27 cellular contexts compared by ENCODE assay signal in the genomic region with DNA sequence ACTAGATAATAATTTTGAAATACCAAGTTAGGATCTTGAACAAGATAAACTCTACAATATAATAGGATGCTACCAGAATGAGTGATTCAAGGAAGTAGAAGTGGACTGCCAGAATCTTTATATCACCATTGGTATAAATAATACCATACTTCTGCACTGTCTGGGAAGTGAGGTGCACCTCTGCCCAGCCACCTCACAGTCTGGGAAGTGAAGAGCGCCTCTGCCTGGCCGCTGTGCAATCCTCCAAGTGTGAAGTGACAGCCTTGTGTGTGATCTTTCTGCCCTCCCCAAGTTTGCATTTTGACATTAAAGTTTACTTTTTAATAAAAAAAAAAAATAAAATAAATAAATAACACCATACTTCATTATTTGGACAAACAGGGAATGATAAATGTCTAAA.
DNase-seq lines count a peak whose midpoint lies in the region; ATAC-seq and TF ChIP-seq lines count a peak whose summit lies in the region.
"Had no signal": no experiment of that assay in that cellular context is flagged by ENCODE, and none has a peak within 500 bp of the region (broad histone marks: within the 10 kb centered on the region; RNA-seq: fewer than 3 reads in every experiment).

No MANE protein-coding gene starts in this region.

- no peak for ATAC-seq in stimulated activated naive CD8-positive, alpha-beta T cell treated with anti-CD3 and anti-CD28 coated beads, Interleukin-15, amount 100 ng/mL, for 72 hours
- ATAC-seq in RWPE2 (ENCODE audit: low read depth) (no peak), HG03280 (IDR thresholded peaks at IDR 0.05; ENCODE audit: unreplicated experiment) (no peak), HG03354 (IDR thresholded peaks at IDR 0.05; ENCODE audit: poor library complexity, severe bottlenecking, unreplicated experiment) (no peak)
- ATAC-seq: activated naive CD8-positive, alpha-beta T cell treated with anti-CD3 and anti-CD28 coated beads, Interleukin-2, amount 50 U/mL, for 24 hours; left lobe of liver; stimulated activated memory B cell treated with anti-CD40 and anti-IgM and Interleukin-4, amounts not matched to agents 10 μg/mL and 1 μg/mL and 100 μg/mL, for 72 hours had no signal

- H3K27me3 Mint-ChIP-seq in stimulated activated naive CD8-positive, alpha-beta T cell treated with anti-CD3 and anti-CD28 coated beads, Interleukin-15, Interleukin-2, amounts not matched to agents 100 ng/mL and 50 ng/mL, for 24 hours = no peaks in the 10 kb centered on the region
- H3K27me3 Mint-ChIP-seq in stimulated activated naive CD8-positive, alpha-beta T cell treated with anti-CD3 and anti-CD28 coated beads, Interleukin-15, amount 100 ng/mL, for 72 hours = no peaks in the 10 kb centered on the region
- H3K27me3 Mint-ChIP-seq: activated naive CD8-positive, alpha-beta T cell treated with anti-CD3 and anti-CD28 coated beads, Interleukin-2, amount 50 U/mL, for 24 hours; activated T-cell treated with anti-CD3 and anti-CD28 coated beads, Interleukin-2, amount 50 U/mL, for 24 hours; CD8-positive, alpha-beta memory T cell; memory B cell; stimulated activated memory B cell treated with anti-CD40 and anti-IgM and Interleukin-4, amounts not matched to agents 10 μg/mL and 1 μg/mL and 100 μg/mL, for 72 hours; type B pancreatic cell had no signal

- no peaks in the 10 kb centered on the region for H3K27me3 ChIP-seq in RWPE2 (ENCODE audit: insufficient read depth, poor library complexity, severe bottlenecking)
- H3K27me3 ChIP-seq: SJCRH30 had no signal

- H3K27ac ChIP-seq in RWPE2 (ENCODE audit: poor library complexity, severe bottlenecking) = no peak overlapping the region
- H3K27ac ChIP-seq: coronary artery, SJCRH30, VCaP had no signal

- peaks cover 63% of the 10 kb centered on the region for H3K36me3 ChIP-seq in RWPE2 (ENCODE audit: low read depth)

- peaks cover 12% of the 10 kb centered on the region for H3K4me1 ChIP-seq in RWPE2 (ENCODE audit: insufficient read depth, poor library complexity, severe bottlenecking)
- H3K4me1 ChIP-seq: SJCRH30 had no signal

- peaks cover 7% of the 10 kb centered on the region for H3K4me1 Mint-ChIP-seq in stimulated activated naive CD8-positive, alpha-beta T cell treated with anti-CD3 and anti-CD28 coated beads, Interleukin-15, Interleukin-2, amounts not matched to agents 100 ng/mL and 50 ng/mL, for 24 hours (ENCODE audit: low read depth)
- peaks cover 8% of the 10 kb centered on the region for H3K4me1 Mint-ChIP-seq in stimulated activated naive CD8-positive, alpha-beta T cell treated with anti-CD3 and anti-CD28 coated beads, Interleukin-15, amount 100 ng/mL, for 72 hours
- H3K4me1 Mint-ChIP-seq: stimulated activated memory B cell treated with anti-CD40 and anti-IgM and Interleukin-4, amounts not matched to agents 10 μg/mL and 1 μg/mL and 100 μg/mL, for 72 hours had no signal

- H3K4me3 ChIP-seq in RWPE2 (ENCODE audit: severe bottlenecking) (no peak overlapping the region), retinal pigment epithelial cell (ENCODE audit: low read length) (no peak overlapping the region)
- H3K4me3 ChIP-seq: coronary artery, HAP-1, SJCRH30 had no signal

- no peaks in the 10 kb centered on the region for H3K9me3 ChIP-seq in RWPE2 (ENCODE audit: severe bottlenecking)
- H3K9me3 ChIP-seq: HAP-1, SJCRH30 had no signal

- peaks cover 23% of the 10 kb centered on the region for H3K36me3 Mint-ChIP-seq in stimulated activated naive CD8-positive, alpha-beta T cell treated with anti-CD3 and anti-CD28 coated beads, Interleukin-15, Interleukin-2, amounts not matched to agents 100 ng/mL and 50 ng/mL, for 24 hours (ENCODE audit: low read depth)

- H3K4me3 Mint-ChIP-seq in stimulated activated naive CD8-positive, alpha-beta T cell treated with anti-CD3 and anti-CD28 coated beads, Interleukin-15, Interleukin-2, amounts not matched to agents 100 ng/mL and 50 ng/mL, for 24 hours = no peak overlapping the region
- no peak overlapping the region for H3K4me3 Mint-ChIP-seq in stimulated activated naive CD8-positive, alpha-beta T cell treated with anti-CD3 and anti-CD28 coated beads, Interleukin-15, amount 100 ng/mL, for 72 hours
- H3K4me3 Mint-ChIP-seq: activated naive CD8-positive, alpha-beta T cell treated with anti-CD3 and anti-CD28 coated beads, Interleukin-2, amount 50 U/mL, for 24 hours; activated T-cell treated with anti-CD3 and anti-CD28 coated beads, Interleukin-2, amount 50 U/mL, for 24 hours; memory B cell; nephron; stimulated activated memory B cell treated with anti-CD40 and anti-IgM and Interleukin-4, amounts not matched to agents 10 μg/mL and 1 μg/mL and 100 μg/mL, for 72 hours; type B pancreatic cell had no signal

- peak overlapping the region; percentile 49 for H3K27ac Mint-ChIP-seq in stimulated activated naive CD8-positive, alpha-beta T cell treated with anti-CD3 and anti-CD28 coated beads, Interleukin-15, Interleukin-2, amounts not matched to agents 100 ng/mL and 50 ng/mL, for 24 hours
- peak overlapping the region in 1 of 2 donors; percentile 9 for H3K27ac Mint-ChIP-seq in stimulated activated naive CD8-positive, alpha-beta T cell treated with anti-CD3 and anti-CD28 coated beads, Interleukin-15, amount 100 ng/mL, for 72 hours
- H3K27ac Mint-ChIP-seq: activated naive CD8-positive, alpha-beta T cell treated with anti-CD3 and anti-CD28 coated beads, Interleukin-2, amount 50 U/mL, for 24 hours; memory B cell; nephron; stimulated activated memory B cell treated with anti-CD40 and anti-IgM and Interleukin-4, amounts not matched to agents 10 μg/mL and 1 μg/mL and 100 μg/mL, for 72 hours; type B pancreatic cell had no signal

- H3K9me3 Mint-ChIP-seq in stimulated activated naive CD8-positive, alpha-beta T cell treated with anti-CD3 and anti-CD28 coated beads, Interleukin-15, Interleukin-2, amounts not matched to agents 100 ng/mL and 50 ng/mL, for 24 hours = no peaks in the 10 kb centered on the region
- H3K9me3 Mint-ChIP-seq in stimulated activated naive CD8-positive, alpha-beta T cell treated with anti-CD3 and anti-CD28 coated beads, Interleukin-15, amount 100 ng/mL, for 72 hours = no peaks in the 10 kb centered on the region
- H3K9me3 Mint-ChIP-seq: activated naive CD8-positive, alpha-beta T cell treated with anti-CD3 and anti-CD28 coated beads, Interleukin-2, amount 50 U/mL, for 24 hours; activated T-cell treated with anti-CD3 and anti-CD28 coated beads, Interleukin-2, amount 50 U/mL, for 24 hours; CD8-positive, alpha-beta memory T cell; memory B cell; nephron; stimulated activated memory B cell treated with anti-CD40 and anti-IgM and Interleukin-4, amounts not matched to agents 10 μg/mL and 1 μg/mL and 100 μg/mL, for 72 hours; type B pancreatic cell had no signal

- DNase-seq in stimulated activated naive CD8-positive, alpha-beta T cell treated with anti-CD3 and anti-CD28 coated beads, Interleukin-15, amount 100 ng/mL, for 72 hours = no peak
- no peak for DNase-seq in RWPE2 (ENCODE audit: low spot score)
- no peak for DNase-seq in retinal pigment epithelial cell (ENCODE audit: low read depth)
- DNase-seq: activated CD4-positive, alpha-beta T cell treated with anti-CD3 and anti-CD28 coated beads for 48 hours; activated gamma-delta T cell; activated naive CD8-positive, alpha-beta T cell treated with anti-CD3 and anti-CD28 coated beads, Interleukin-2, amount 50 U/mL, for 24 hours; activated T-cell treated with anti-CD3 and anti-CD28 coated beads, Interleukin-2, amount 50 U/mL, for 24 hours; caudate nucleus; CD8-positive, alpha-beta memory T cell; DMS153; effector memory CD4-positive, alpha-beta T cell; NCI-H1417; NCI-H2081; NCI-H345; SJCRH30; T-helper 9 cell had no signal

- TF ChIP-seq CTCF in RWPE2 (IDR thresholded peaks at IDR 0.05; ENCODE audit: poor library complexity, severe bottlenecking) = peak; percentile 6
- TF ChIP-seq CTCF in retinal pigment epithelial cell (conservative IDR thresholded peaks at IDR 0.05; ENCODE audit: low read depth, low read length) = peak; percentile 6
